ENCODE assay signal across 23 cellular contexts in genomic region chr6:138996524-138996923, GRCh38.
"Had no signal": no experiment of that assay in that cellular context is flagged by ENCODE, and none has a peak within 500 bp of the region (broad histone marks: within the 10 kb centered on the region; RNA-seq: fewer than 3 reads in every experiment).

No MANE protein-coding gene starts in this region.

- H3K36me3 Mint-ChIP-seq: activated naive CD4-positive, alpha-beta T cell treated with anti-CD3 and anti-CD28 coated beads, Interleukin-2, amount 50 U/mL, for 24 hours; natural killer cell; neural progenitor cell; type B pancreatic cell had no signal

- H3K27ac Mint-ChIP-seq: activated B cell treated with CpG ODN at 0.5 μM for 24 hours; activated CD8-positive, alpha-beta T cell treated with anti-CD3 and anti-CD28 coated beads for 36 hours; activated naive CD4-positive, alpha-beta T cell treated with anti-CD3 and anti-CD28 coated beads, Interleukin-2, amount 50 U/mL, for 24 hours; activated naive CD8-positive, alpha-beta T cell treated with anti-CD3 and anti-CD28 coated beads, Interleukin-2, amount 50 U/mL, for 24 hours; activated T-helper 2 cell treated with anti-CD3 and anti-CD28 coated beads, Interferon-gamma antibody, Interleukin-2, Interleukin-4, amounts not matched to agents 10 μg/mL and 5 μg/mL and 100 μg/mL, durations not matched to agents 14 hours and 24 hours and 36 hours; natural killer cell; neural progenitor cell; T-helper 2 cell treated with Interferon-gamma antibody and Interleukin-4, amounts not matched to agents 5 μg/mL and 100 μg/mL, for 36 hours; type B pancreatic cell had no signal

- H2AFZ ChIP-seq: hepatocyte, neural progenitor cell had no signal

- H3K4me3 ChIP-seq: esophagus squamous epithelium, gastroesophageal sphincter, hepatocyte, neural progenitor cell, thoracic aorta, uterus had no signal

- H3K36me3 ChIP-seq: esophagus squamous epithelium, gastroesophageal sphincter, neural progenitor cell, thoracic aorta, uterus had no signal

- H3K4me1 Mint-ChIP-seq: activated naive CD4-positive, alpha-beta T cell treated with anti-CD3 and anti-CD28 coated beads, Interleukin-2, amount 50 U/mL, for 24 hours; neural progenitor cell had no signal

- H3K27me3 Mint-ChIP-seq: activated B cell treated with CpG ODN at 0.5 μM for 24 hours; activated CD8-positive, alpha-beta T cell treated with anti-CD3 and anti-CD28 coated beads for 36 hours; activated naive CD4-positive, alpha-beta T cell treated with anti-CD3 and anti-CD28 coated beads, Interleukin-2, amount 50 U/mL, for 24 hours; activated naive CD8-positive, alpha-beta T cell treated with anti-CD3 and anti-CD28 coated beads, Interleukin-2, amount 50 U/mL, for 24 hours; type B pancreatic cell had no signal

- H3K4me2 ChIP-seq: hepatocyte, neural progenitor cell had no signal

- H3K9ac ChIP-seq: neural progenitor cell had no signal

- H3K4me3 Mint-ChIP-seq: activated B cell treated with CpG ODN at 0.5 μM for 24 hours; activated CD8-positive, alpha-beta T cell treated with anti-CD3 and anti-CD28 coated beads for 36 hours; activated naive CD4-positive, alpha-beta T cell treated with anti-CD3 and anti-CD28 coated beads, Interleukin-2, amount 50 U/mL, for 24 hours; activated naive CD8-positive, alpha-beta T cell treated with anti-CD3 and anti-CD28 coated beads, Interleukin-2, amount 50 U/mL, for 24 hours; natural killer cell; neural progenitor cell; T-helper 2 cell treated with Interferon-gamma antibody and Interleukin-4, amounts not matched to agents 5 μg/mL and 100 μg/mL, for 36 hours; type B pancreatic cell had no signal

- ATAC-seq: activated CD8-positive, alpha-beta T cell treated with anti-CD3 and anti-CD28 coated beads for 36 hours; activated naive CD8-positive, alpha-beta T cell treated with anti-CD3 and anti-CD28 coated beads, Interleukin-2, amount 50 U/mL, for 24 hours; gastroesophageal sphincter; natural killer cell; right cardiac atrium had no signal

- H3K27me3 ChIP-seq: esophagus squamous epithelium, gastroesophageal sphincter, hepatocyte, neural progenitor cell, uterus had no signal

- DNase-seq: activated B cell treated with CpG ODN at 0.5 μM for 24 hours; activated CD4-positive, alpha-beta T cell treated with anti-CD3 and anti-CD28 coated beads, Interleukin-2, amount 50 U/mL, for 1 hour; activated CD8-positive, alpha-beta T cell treated with anti-CD3 and anti-CD28 coated beads for 36 hours; activated naive CD8-positive, alpha-beta T cell treated with anti-CD3 and anti-CD28 coated beads, Interleukin-2, amount 50 U/mL, for 24 hours; activated T-cell treated with anti-CD3 and anti-CD28 coated beads, Interleukin-2, amount 50 U/mL, for 48 hours; esophagus squamous epithelium; islet precursor cell; midbrain; natural killer cell; occipital lobe; stimulated activated CD4-positive, alpha-beta T cell treated with anti-CD3 and anti-CD28 coated beads, Interleukin-2, amount 100 ng/mL, for 48 hours; stimulated activated naive CD4-positive, alpha-beta T cell treated with Interleukin-2 at 50 U/mL for 16 hours; T-helper 1 cell; uterus had no signal

- H3K4me1 ChIP-seq: gastroesophageal sphincter, neural progenitor cell, uterus had no signal

- H3K27ac ChIP-seq: esophagus squamous epithelium, gastroesophageal sphincter, hepatocyte, neural progenitor cell, thoracic aorta, uterus had no signal

- H3K79me2 ChIP-seq: hepatocyte had no signal

- H3K9me3 Mint-ChIP-seq: activated CD8-positive, alpha-beta T cell treated with anti-CD3 and anti-CD28 coated beads for 36 hours; activated naive CD4-positive, alpha-beta T cell treated with anti-CD3 and anti-CD28 coated beads, Interleukin-2, amount 50 U/mL, for 24 hours; activated naive CD8-positive, alpha-beta T cell treated with anti-CD3 and anti-CD28 coated beads, Interleukin-2, amount 50 U/mL, for 24 hours; activated T-helper 2 cell treated with anti-CD3 and anti-CD28 coated beads, Interferon-gamma antibody, Interleukin-2, Interleukin-4, amounts not matched to agents 10 μg/mL and 5 μg/mL and 100 μg/mL, durations not matched to agents 14 hours and 24 hours and 36 hours; natural killer cell; neural progenitor cell; T-helper 2 cell treated with Interferon-gamma antibody and Interleukin-4, amounts not matched to agents 5 μg/mL and 100 μg/mL, for 36 hours; type B pancreatic cell had no signal

- H3K9me3 ChIP-seq: esophagus squamous epithelium, gastroesophageal sphincter, thoracic aorta, uterus had no signal
